In genomic region chr19:33194884-33195710, GRCh38 we compare ENCODE assay signal across 9 cellular contexts. TPM values are rescaled to one million over a fixed set of nuclear protein-coding genes. Genes with fewer than 3 reads are reported as not detected.
DNase-seq lines count a peak whose midpoint lies in the region; ATAC-seq and TF ChIP-seq lines count a peak whose summit lies in the region.
"Had no signal": no experiment of that assay in that cellular context is flagged by ENCODE, and none has a peak within 500 bp of the region (broad histone marks: within the 10 kb centered on the region; RNA-seq: fewer than 3 reads in every experiment).

No MANE protein-coding gene starts in this region.

- ATAC-seq in GM23338 (peak; percentile 72), gastroesophageal sphincter (peak; percentile 45), GM18517 (IDR thresholded peaks at IDR 0.05; ENCODE audit: unreplicated experiment) (no peak)

- peaks cover 24% of the 10 kb centered on the region for H3K27me3 Mint-ChIP-seq in GM23338 (ENCODE audit: insufficient read depth, low read depth, poor library complexity)

- H3K23ac ChIP-seq in trophoblast cell (ENCODE audit: low read length), result no peak overlapping the region

- no peaks in the 10 kb centered on the region for H3K79me1 ChIP-seq in trophoblast cell (ENCODE audit: low read length)

- H3K27ac ChIP-seq in GM23338 (ENCODE audit: low read depth) (no peak overlapping the region), SK-N-SH (ENCODE audit: low read depth in 2 of 2, low read length in 1 of 2) (peak overlapping the region in 1 of 2 experiments; percentile 53; a peak in 1 of 4 replicates), gastroesophageal sphincter (peak overlapping the region in 3 of 4 donors; percentile 73 to 82 (median 82)), trophoblast cell (ENCODE audit: low read depth, low read length) (no peak overlapping the region)

- H3K79me2 ChIP-seq in GM23338 (replicated peaks; ENCODE audit: insufficient read depth) (no peaks in the 10 kb centered on the region), SK-N-SH (ENCODE audit: insufficient read depth) (no peaks in the 10 kb centered on the region), trophoblast cell (ENCODE audit: control insufficient read depth, insufficient read depth, low read length, poor library complexity) (no peaks in the 10 kb centered on the region)

- no peak for TF ChIP-seq RAD21 in SK-N-SH (IDR thresholded peaks at IDR 0.05; ENCODE audit: low read length)

- H3K9me3 Mint-ChIP-seq in GM23338, result no peaks in the 10 kb centered on the region; the same call in 2 of the 3 replicates

- H3K4me2 ChIP-seq in GM23338 (peak overlapping the region; percentile 89), SK-N-SH (peak overlapping the region; percentile 95), trophoblast cell (ENCODE audit: low read length) (peak overlapping the region; percentile 89)

- H4K91ac ChIP-seq in trophoblast cell (ENCODE audit: low read depth, low read length), result no peak overlapping the region

- H3K4ac ChIP-seq in trophoblast cell (ENCODE audit: low read depth, low read length), result no peak overlapping the region

- no peaks in the 10 kb centered on the region; the same call in 2 of the 3 replicates for H3K4me1 Mint-ChIP-seq in GM23338

- peak overlapping the region; percentile 32 for H3K14ac ChIP-seq in trophoblast cell (ENCODE audit: low read length)

- H2BK5ac ChIP-seq in trophoblast cell (ENCODE audit: low read depth, low read length, poor library complexity), result no peak overlapping the region

- no peaks in the 10 kb centered on the region for H3K36me3 ChIP-seq in GM23338 (ENCODE audit: insufficient read depth)
- H3K36me3 ChIP-seq in SK-N-SH (replicated peaks in 1 of 2; ENCODE audit: control insufficient read depth in 1 of 2, insufficient read depth in 2 of 2, low read length in 1 of 2), result peaks cover 0 to 3% of the 10 kb centered on the region in 2 experiments
- peaks cover 0 to 29% of the 10 kb centered on the region in 2 donors for H3K36me3 ChIP-seq in gastroesophageal sphincter
- H3K36me3 ChIP-seq in trophoblast cell (ENCODE audit: control insufficient read depth in 1 of 2, insufficient read depth in 2 of 2, low read length in 2 of 2), result no peaks in the 10 kb centered on the region

- no peak overlapping the region for H2AK5ac ChIP-seq in trophoblast cell (ENCODE audit: low read length)

- peak overlapping the region; percentile 69 for H3K4me3 ChIP-seq in GM23338
- peak overlapping the region; percentile 66 for H3K4me3 ChIP-seq in SK-N-SH (ENCODE audit: low read depth in 2 of 2, low read length in 1 of 2)
- peak overlapping the region; percentile 66 to 82 for H3K4me3 ChIP-seq in gastroesophageal sphincter
- H3K4me3 ChIP-seq in trophoblast cell (ENCODE audit: low read depth, low read length), result peak overlapping the region; percentile 71

- peak overlapping the region; percentile 68 for H3K18ac ChIP-seq in trophoblast cell (ENCODE audit: low read length)

- H3K9me2 ChIP-seq in GM23338 (ENCODE audit: insufficient read depth) (no peaks in the 10 kb centered on the region), SK-N-SH (no peaks in the 10 kb centered on the region)

- H4K20me1 ChIP-seq in GM23338 (replicated peaks; ENCODE audit: insufficient read depth) (no peaks in the 10 kb centered on the region), SK-N-SH (ENCODE audit: insufficient read depth) (0 out of 2 replicates have a peak, but pooled peaks cover 5% of the 10 kb centered on the region)

- no peak for TF ChIP-seq POLR2A in gastroesophageal sphincter (IDR thresholded peaks at IDR 0.05)

- H2AFZ ChIP-seq in GM23338, result peak overlapping the region; percentile 93
- peak overlapping the region; percentile 81; the same call in 1 of the 2 replicates for H2AFZ ChIP-seq in SK-N-SH (ENCODE audit: low read depth)
- peak overlapping the region; percentile 18 for H2AFZ ChIP-seq in trophoblast cell (ENCODE audit: insufficient read depth, low read length, poor library complexity)

- peak overlapping the region; percentile 78 for H3K4me3 Mint-ChIP-seq in GM23338

- no peak overlapping the region for H3K27ac Mint-ChIP-seq in GM23338

- H3K9ac ChIP-seq in SK-N-SH, result peak overlapping the region; percentile 61; the same call in 1 of the 2 replicates
- peak overlapping the region; percentile 59 for H3K9ac ChIP-seq in trophoblast cell (ENCODE audit: low read length)

- WGBS in SK-N-SH (ENCODE audit: low lambda C conversion rate), result 5% methylated on average over 11 of the region's 50 CpGs
- no CpG with 5 or more reads among the region's 50 CpGs for WGBS in gastroesophageal sphincter (ENCODE audit: low coverage in 1 of 2), 2 donors
- WGBS in trophoblast cell (ENCODE audit: extremely low coverage, insufficient coverage, insufficient read length), result no CpG with 5 or more reads among the region's 50 CpGs

- H2BK12ac ChIP-seq in trophoblast cell (ENCODE audit: low read length), result no peak overlapping the region

- POLR2A ChIA-PET in SK-N-SH (lab: Yijun Ruan, JAX), result interaction anchor here (1.1 to 1.2 kb wide), 2 partner anchors 17 to 19 kb away, joined by 3 to 6 read pairs; no protein-coding TSS in a partner anchor

- H3F3A ChIP-seq in GM23338 (replicated peaks; ENCODE audit: low read depth), result no peaks in the 10 kb centered on the region
- no peaks in the 10 kb centered on the region for H3F3A ChIP-seq in SK-N-SH (replicated peaks; ENCODE audit: insufficient read depth)

- TF ChIP-seq EP300 in SK-N-SH (IDR thresholded peaks at IDR 0.05; ENCODE audit: borderline replicate concordance in 1 of 2, low read depth in 1 of 2, low read length in 1 of 2) (no peak), gastroesophageal sphincter (IDR thresholded peaks at IDR 0.05) (no peak)

- CTCF ChIA-PET in SK-N-SH (lab: Yijun Ruan, JAX), result interaction anchor here (0.7 to 6.5 kb wide), 8 partner anchors 11 to 212 kb away, joined by 3 to 44 read pairs (median 5); no protein-coding TSS in a partner anchor

- H3K9me3 ChIP-seq in SK-N-SH, result no peaks in the 10 kb centered on the region
- no peaks in the 10 kb centered on the region for H3K9me3 ChIP-seq in gastroesophageal sphincter
- H3K9me3 ChIP-seq in trophoblast cell (ENCODE audit: insufficient read depth, low read depth, low read length), result no peaks in the 10 kb centered on the region

- H4K8ac ChIP-seq in trophoblast cell (ENCODE audit: low read depth, low read length), result no peak overlapping the region

- H3K27me3 ChIP-seq in GM23338 (ENCODE audit: insufficient read depth), result peaks cover 23% of the 10 kb centered on the region
- no peaks in the 10 kb centered on the region for H3K27me3 ChIP-seq in SK-N-SH (ENCODE audit: insufficient read depth)
- no peaks in the 10 kb centered on the region for H3K27me3 ChIP-seq in gastroesophageal sphincter
- peaks cover 20% of the 10 kb centered on the region for H3K27me3 ChIP-seq in trophoblast cell (ENCODE audit: insufficient read depth, low read length)

- DNase-seq in GM23338 (ENCODE audit: low spot score) (peak; percentile 58), SK-N-SH (peak; percentile 78), trophoblast cell (peak in 1 of 2 donors; percentile 18), GDM1 (lab: John Stamatoyannopoulos, UW) (no peak)
- DNase-seq in activated CD8-positive, alpha-beta memory T cell treated with anti-CD3 and anti-CD28 coated beads for 24 hours, result no peak
- DNase-seq in stimulated activated CD4-positive, alpha-beta T cell treated with anti-CD3 and anti-CD28 coated beads, Interleukin-2, amount 100 ng/mL, for 48 hours, result no peak

- no peaks in the 10 kb centered on the region; the same call in 1 of the 3 replicates for H3K36me3 Mint-ChIP-seq in GM23338 (ENCODE audit: low read depth)

- no peak overlapping the region for H2BK120ac ChIP-seq in trophoblast cell (ENCODE audit: insufficient read depth, low read length, poor library complexity)

- peak overlapping the region; percentile 38 for H4K12ac ChIP-seq in trophoblast cell (ENCODE audit: low read depth, low read length)

- no peak for TF ChIP-seq CTCF in GM23338 (conservative IDR thresholded peaks at IDR 0.05; ENCODE audit: low read depth in 2 of 2)
- TF ChIP-seq CTCF in SK-N-SH (IDR thresholded peaks at IDR 0.05), result no peak
- TF ChIP-seq CTCF in gastroesophageal sphincter (IDR thresholded peaks at IDR 0.05), result no peak

- H3K4me1 ChIP-seq in GM23338 (ENCODE audit: insufficient read depth) (peaks cover 5% of the 10 kb centered on the region; the same call in 1 of the 2 replicates), SK-N-SH (ENCODE audit: control insufficient read depth in 1 of 2, insufficient read depth in 2 of 2, low read depth in 1 of 2, low read length in 1 of 2) (peaks cover 0 to 13% of the 10 kb centered on the region in 2 experiments; a peak in 1 of 4 replicates), gastroesophageal sphincter (peaks cover 0 to 22% (median 9%) of the 10 kb centered on the region in 3 donors), trophoblast cell (ENCODE audit: control insufficient read depth in 1 of 2, insufficient read depth in 2 of 2, low read length in 2 of 2) (peaks cover 0 to 5% of the 10 kb centered on the region in 2 experiments)

TF ChIP-seq in GM23338, 12 proteins besides CTCF, POLR2A, EP300 and RAD21 (continues in another document):
- TF ChIP-seq EZH2 (IDR thresholded peaks at IDR 0.05; ENCODE audit: low read depth, unreplicated experiment), result peak; percentile 32

TF ChIP-seq in SK-N-SH, 30 proteins besides CTCF, POLR2A, EP300 and RAD21:
- TF ChIP-seq MEF2A (IDR thresholded peaks at IDR 0.05; ENCODE audit: borderline replicate concordance, low read depth) (no peak), MXI1 (IDR thresholded peaks at IDR 0.05; ENCODE audit: low read depth, low read length) (peak; percentile 78), USF2 (IDR thresholded peaks at IDR 0.05; ENCODE audit: borderline replicate concordance, low read depth, low read length) (no peak)

RNA-seq across cellular contexts. Expression of gene LRP3, which starts 1.0 kb away (rescaled TPM):
- total RNA-seq in GM23338 (2014; rRNA removed; shearing (Covaris generic)), result 43.1 and 62.7 TPM in 2 replicates
- polyA plus RNA-seq in GM23338 (2016; fragmentation: Nextera tagmentation; extraction: Ambion mirVana), result 3.5 and 4.3 TPM in 2 replicates
- 7.5 and 8.2 TPM in 2 replicates for polyA plus RNA-seq in SK-N-SH (2012; rRNA removed)
- 3.6 and 7.8 TPM in 2 replicates for polyA plus RNA-seq in SK-N-SH (2012; cell fraction: cytosol; rRNA removed)
- polyA plus RNA-seq in SK-N-SH (2012; cell fraction: nucleus; rRNA removed), result 8.9 and 11.2 TPM in 2 replicates
- 10 to 100 TPM; 31.0 to 66.7 (median 38.5) TPM for total RNA-seq in gastroesophageal sphincter
- polyA plus RNA-seq in trophoblast cell (2013), result 6.9 and 8.1 TPM in 2 replicates

RNA-seq across cellular contexts. Expression of gene SLC7A10, which starts 30.6 kb away (rescaled TPM):
- total RNA-seq in GM23338 (2014; rRNA removed; shearing (Covaris generic)), result 2.6 and 6.3 TPM in 2 replicates
- 2.5 and 3.3 TPM in 2 replicates for polyA plus RNA-seq in GM23338 (2016; fragmentation: Nextera tagmentation; extraction: Ambion mirVana)
- polyA plus RNA-seq in SK-N-SH (2012; rRNA removed), result 0.02 TPM in 1 of 2 replicates, not detected in the other
- not detected in 2 replicates for polyA plus RNA-seq in SK-N-SH (2012; cell fraction: cytosol; rRNA removed)
- 0.07 TPM in 1 of 2 replicates, not detected in the other for polyA plus RNA-seq in SK-N-SH (2012; cell fraction: nucleus; rRNA removed)
- not detected for total RNA-seq in gastroesophageal sphincter
- polyA plus RNA-seq in trophoblast cell (2013), result 0.81 and 0.99 TPM in 2 replicates
- total RNA-seq: SK-MEL-5 had no signal

Comparison
In these comparisons a context has a peak if more than half of its experiments do, and no peak if none do; other contexts are left out.
1. DNase-seq: peak in GM23338 (single experiment) and SK-N-SH (single experiment); none in GDM1 (single experiment), activated CD8-positive, alpha-beta memory T cell treated with anti-CD3 and anti-CD28 coated beads for 24 hours (single experiment) and stimulated activated CD4-positive, alpha-beta T cell treated with anti-CD3 and anti-CD28 coated beads, Interleukin-2, amount 100 ng/mL, for 48 hours (0 of 2).
2. H2AFZ ChIP-seq: peak in every context shown above with its lines; median percentile 93 in GM23338; 81 in SK-N-SH; 18 in trophoblast cell.
3. H3K27ac ChIP-seq: peak in gastroesophageal sphincter (3 of 4); none in GM23338 (single experiment) and trophoblast cell (single experiment).
4. Peak in every context shown above with its lines, with median percentiles within 50 percentile points of each other: H3K4me2 ChIP-seq and H3K4me3 ChIP-seq.